8 cellular contexts compared by ENCODE assay signal in the genomic region with DNA sequence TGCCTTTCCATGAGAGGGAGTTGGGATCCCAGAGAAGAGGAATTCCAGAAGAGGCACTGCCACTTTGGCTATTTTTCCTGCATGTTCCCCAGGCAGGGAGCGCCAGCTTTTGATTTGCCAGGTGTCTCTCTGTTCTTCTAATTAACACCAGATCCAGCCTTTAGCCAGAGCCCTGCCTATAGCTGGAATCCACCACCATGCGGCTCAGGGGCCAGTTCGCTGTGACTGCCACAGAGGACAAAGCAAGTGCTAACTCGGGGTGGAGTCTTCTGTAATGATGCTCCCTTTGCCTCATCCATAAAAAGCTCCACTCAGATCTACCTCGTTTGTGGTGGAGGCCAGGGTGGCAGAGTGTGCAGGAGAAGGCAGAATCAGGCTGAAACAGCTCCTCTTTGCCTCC. TPM values are rescaled to one million over a fixed set of nuclear protein-coding genes. Genes with fewer than 3 reads are reported as not detected.
A peak's percentile ranks its signal among the peaks of the same experiment; 100 is the strongest.
DNase-seq lines count a peak whose midpoint lies in the region; ATAC-seq and TF ChIP-seq lines count a peak whose summit lies in the region.

No MANE protein-coding gene starts in this region.

- H3K9me3 Mint-ChIP-seq in nephron progenitor cell, result no peaks in the 10 kb centered on the region

- H3K4me1 ChIP-seq in BLaER1 treated with 17β-estradiol and CSF1 and Interleukin-3, amounts not matched to agents 10 nM and 100 nM, result peaks cover 15 to 33% (median 27%) of the 10 kb centered on the region in 10 experiments

- no peaks in the 10 kb centered on the region for H4K20me1 ChIP-seq in BLaER1 treated with 17β-estradiol and CSF1 and Interleukin-3, amounts not matched to agents 10 nM and 100 nM

- peaks cover 4 to 40% (median 26%) of the 10 kb centered on the region in 11 experiments; a peak in 15 of 22 replicates for H3K27me3 ChIP-seq in BLaER1 treated with 17β-estradiol and CSF1 and Interleukin-3, amounts not matched to agents 10 nM and 100 nM
- H3K27me3 ChIP-seq in dorsolateral prefrontal cortex, result no peaks in the 10 kb centered on the region

- H3K36me3 Mint-ChIP-seq in nephron progenitor cell (ENCODE audit: low read depth), result no peaks in the 10 kb centered on the region

- TF ChIP-seq CTCF in dorsolateral prefrontal cortex (IDR thresholded peaks at IDR 0.05 in 54 of 56, conservative IDR thresholded peaks at IDR 0.05 in 2 of 56; ENCODE audit: low read depth in 1 of 56, partially characterized antibody in 56 of 56) (no peak), nephron progenitor cell (IDR thresholded peaks at IDR 0.05) (no peak)

- intact Hi-C loops in dorsolateral prefrontal cortex (cut with DNase I), result no loop called here

- H3K4me3 Mint-ChIP-seq in nephron progenitor cell, result peak overlapping the region; percentile 60

- ATAC-seq in HG03139 (IDR thresholded peaks at IDR 0.05; ENCODE audit: unreplicated experiment), result no peak
- ATAC-seq in GM21515 (IDR thresholded peaks at IDR 0.05; ENCODE audit: unreplicated experiment), result no peak

- peak overlapping the region; percentile 74 to 88 (median 82); a peak in 19 of 22 replicates for H3K9ac ChIP-seq in BLaER1 treated with 17β-estradiol and CSF1 and Interleukin-3, amounts not matched to agents 10 nM and 100 nM

- DNase-seq in NCI-H146 treated with DMSO at 0.1 percent for 48 hours (lab: John Stamatoyannopoulos, UW; ENCODE audit: unreplicated experiment), result peak; percentile 54
- DNase-seq in dorsolateral prefrontal cortex, result peak in 2 of 10 donors; percentile 50 to 82
- peak; percentile 14 for DNase-seq in nephron progenitor cell
- no peak for DNase-seq in kidney glomerular epithelial cell (lab: John Stamatoyannopoulos, UW)
- DNase-seq in activated CD4-positive, alpha-beta T cell treated with anti-CD3 and anti-CD28 coated beads for 1 hour, result no peak

- peak overlapping the region; percentile 85 to 98 (median 96) for H3K4me2 ChIP-seq in BLaER1 treated with 17β-estradiol and CSF1 and Interleukin-3, amounts not matched to agents 10 nM and 100 nM

- H3K27ac Mint-ChIP-seq in nephron progenitor cell, result no peak overlapping the region

- H3K36me3 ChIP-seq in BLaER1 treated with 17β-estradiol and CSF1 and Interleukin-3, amounts not matched to agents 10 nM and 100 nM, result no peaks in the 10 kb centered on the region

- H3K4me1 Mint-ChIP-seq in nephron progenitor cell, result peaks cover 52% of the 10 kb centered on the region

- no peaks in the 10 kb centered on the region for H3K9me3 ChIP-seq in BLaER1 treated with 17β-estradiol and CSF1 and Interleukin-3, amounts not matched to agents 10 nM and 100 nM (replicated peaks in 1 of 11)

- H3K4me3 ChIP-seq in BLaER1 treated with 17β-estradiol and CSF1 and Interleukin-3, amounts not matched to agents 10 nM and 100 nM, result peak overlapping the region in 9 of 10 experiments; percentile 56 to 72 (median 63); a peak in 15 of 20 replicates
- H3K4me3 ChIP-seq in dorsolateral prefrontal cortex, result peak overlapping the region in 47 of 59 donors; percentile 19 to 87 (median 67)

- H3K27me3 Mint-ChIP-seq in nephron progenitor cell (ENCODE audit: low read depth, poor library complexity), result peaks cover 21% of the 10 kb centered on the region

- peak overlapping the region in 7 of 11 experiments; percentile 74 to 85 (median 83); a peak in 10 of 22 replicates for H3K27ac ChIP-seq in BLaER1 treated with 17β-estradiol and CSF1 and Interleukin-3, amounts not matched to agents 10 nM and 100 nM
- peak overlapping the region in 56 of 59 donors; percentile 45 to 96 (median 90) for H3K27ac ChIP-seq in dorsolateral prefrontal cortex

RNA-seq across cellular contexts. Expression of a gene that starts 17.9 kb away (rescaled TPM):
- total RNA-seq in dorsolateral prefrontal cortex, result 100 to 1,000 TPM in 102 of 120 experiments, 10 to 100 TPM in 18; 77.9 to 209 (median 117) TPM

RNA-seq across cellular contexts. Expression of a gene that starts 45.8 kb away (rescaled TPM):
- total RNA-seq in dorsolateral prefrontal cortex, result 10 to 100 TPM in 35 of 120 experiments, 1 to 10 TPM in 85; 2.1 to 25.8 (median 7.4) TPM

Comparison
In these comparisons a context has a peak if more than half of its experiments do, and no peak if none do; other contexts are left out.
1. DNase-seq: peak in NCI-H146 treated with DMSO at 0.1 percent for 48 hours (single experiment) and nephron progenitor cell (single experiment); none in kidney glomerular epithelial cell (single experiment) and activated CD4-positive, alpha-beta T cell treated with anti-CD3 and anti-CD28 coated beads for 1 hour (single experiment).